In the genomic region with DNA sequence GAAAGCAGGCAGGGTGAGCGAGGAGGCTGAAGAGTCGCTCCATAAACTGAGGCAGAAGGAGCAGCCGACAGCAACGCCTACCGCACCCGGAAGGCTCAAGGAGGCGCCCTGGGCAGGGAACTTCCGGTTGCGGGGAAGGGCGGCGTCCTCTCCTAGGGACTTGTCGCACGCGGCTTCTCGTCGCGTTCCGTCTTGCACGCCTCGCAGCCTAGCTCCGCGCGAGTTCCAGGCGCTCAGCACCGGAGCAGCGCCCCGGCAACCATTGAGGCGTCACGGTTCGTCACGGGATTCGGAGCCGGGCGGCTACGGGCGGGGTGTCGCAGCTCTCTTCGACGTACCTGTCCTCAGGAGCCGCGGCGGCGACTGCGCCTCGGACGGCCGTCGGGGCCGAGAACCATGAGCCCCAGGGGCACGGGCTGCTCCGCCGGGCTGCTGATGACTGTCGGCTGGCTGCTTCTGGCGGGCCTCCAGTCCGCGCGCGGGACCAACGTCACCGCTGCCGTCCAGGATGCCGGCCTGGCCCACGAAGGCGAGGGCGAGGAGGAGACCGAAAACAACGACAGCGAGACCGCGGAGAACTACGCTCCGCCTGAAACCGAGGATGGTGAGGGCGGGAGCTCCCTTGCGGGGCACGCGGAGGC, we compare ENCODE assay signal across 17 cellular contexts. TPM values are rescaled to one million over a fixed set of nuclear protein-coding genes. Genes with fewer than 3 reads are reported as not detected.
"Had no signal": no experiment of that assay in that cellular context is flagged by ENCODE, and none has a peak within 500 bp of the region (broad histone marks: within the 10 kb centered on the region; RNA-seq: fewer than 3 reads in every experiment).

A gene with protein sequence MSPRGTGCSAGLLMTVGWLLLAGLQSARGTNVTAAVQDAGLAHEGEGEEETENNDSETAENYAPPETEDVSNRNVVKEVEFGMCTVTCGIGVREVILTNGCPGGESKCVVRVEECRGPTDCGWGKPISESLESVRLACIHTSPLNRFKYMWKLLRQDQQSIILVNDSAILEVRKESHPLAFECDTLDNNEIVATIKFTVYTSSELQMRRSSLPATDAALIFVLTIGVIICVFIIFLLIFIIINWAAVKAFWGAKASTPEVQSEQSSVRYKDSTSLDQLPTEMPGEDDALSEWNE (plus strand): TSS at position 332 of the 641 bp plus-strand sequence. CDS start 65 bp downstream, at position 397.

- H3K27ac ChIP-seq: esophagus muscularis mucosa, neutrophil had no signal

- ATAC-seq: activated CD8-positive, alpha-beta T cell treated with anti-CD3 and anti-CD28 coated beads for 36 hours; activated T-cell treated with anti-CD3 and anti-CD28 coated beads, Interleukin-2, amount 50 U/mL, for 72 hours; stimulated activated naive B cell treated with anti-CD40 and anti-IgM and Interleukin-4, amounts not matched to agents 10 μg/mL and 1 μg/mL and 100 μg/mL, for 72 hours had no signal

- H3K36me3 Mint-ChIP-seq: naive B cell; stimulated activated naive B cell treated with anti-CD40 and anti-IgM and Interleukin-4, amounts not matched to agents 10 μg/mL and 1 μg/mL and 100 μg/mL, for 72 hours had no signal

- H3K4me1 ChIP-seq: esophagus muscularis mucosa had no signal

- H3K27ac Mint-ChIP-seq: activated CD8-positive, alpha-beta T cell treated with anti-CD3 and anti-CD28 coated beads for 36 hours; activated T-cell treated with anti-CD3 and anti-CD28 coated beads, Interleukin-2, amount 50 U/mL, for 72 hours; naive B cell; stimulated activated naive B cell treated with anti-CD40 and anti-IgM and Interleukin-4, amounts not matched to agents 10 μg/mL and 1 μg/mL and 100 μg/mL, for 72 hours had no signal

- H3K36me3 ChIP-seq: esophagus muscularis mucosa, neutrophil had no signal

- H3K4me3 ChIP-seq: esophagus muscularis mucosa had no signal

- H3K4me1 Mint-ChIP-seq: naive B cell; stimulated activated naive B cell treated with anti-CD40 and anti-IgM and Interleukin-4, amounts not matched to agents 10 μg/mL and 1 μg/mL and 100 μg/mL, for 72 hours had no signal

- H3K9me3 Mint-ChIP-seq: activated CD8-positive, alpha-beta T cell treated with anti-CD3 and anti-CD28 coated beads for 36 hours; stimulated activated naive B cell treated with anti-CD40 and anti-IgM and Interleukin-4, amounts not matched to agents 10 μg/mL and 1 μg/mL and 100 μg/mL, for 72 hours had no signal

- DNase-seq: activated CD8-positive, alpha-beta memory T cell treated with anti-CD3 and anti-CD28 coated beads, Interleukin-2, amount 50 U/mL, for 4 hours; activated CD8-positive, alpha-beta T cell treated with anti-CD3 and anti-CD28 coated beads for 36 hours; activated naive CD4-positive, alpha-beta T cell treated with Interleukin-2 at 50 U/mL for 16 hours; activated T-cell treated with anti-CD3 and anti-CD28 coated beads, Interleukin-2, amount 50 U/mL, for 72 hours; glutamatergic neuron; midbrain; naive B cell; stimulated activated CD4-positive, alpha-beta T cell treated with anti-CD3 and anti-CD28 coated beads, Interleukin-1b, Interleukin-23, amount 100 ng/mL, for 48 hours; stimulated activated naive B cell treated with anti-CD40 and anti-IgM and Interleukin-4, amounts not matched to agents 10 μg/mL and 1 μg/mL and 100 μg/mL, for 72 hours had no signal

- H3K4me3 Mint-ChIP-seq: activated CD8-positive, alpha-beta T cell treated with anti-CD3 and anti-CD28 coated beads for 36 hours; activated T-cell treated with anti-CD3 and anti-CD28 coated beads, Interleukin-2, amount 50 U/mL, for 72 hours; stimulated activated naive B cell treated with anti-CD40 and anti-IgM and Interleukin-4, amounts not matched to agents 10 μg/mL and 1 μg/mL and 100 μg/mL, for 72 hours had no signal

RNA-seq across cellular contexts. Expression of the gene that starts here (rescaled TPM):
- total RNA-seq: activated CD8-positive, alpha-beta T cell treated with anti-CD3 and anti-CD28 coated beads for 36 hours; activated T-cell treated with anti-CD3 and anti-CD28 coated beads, Interleukin-2, amount 50 U/mL, for 72 hours; astrocyte; esophagus muscularis mucosa; fibroblast of villous mesenchyme; liver; subcutaneous adipose tissue; T-helper 2 cell treated with Interferon-gamma antibody and Interleukin-4, amounts not matched to agents 100 ng/mL and 5 ng/mL, for 36 hours had no signal
- polyA plus RNA-seq: keratinocyte, liver had no signal
